In genomic region chr2:121490734-121491133, GRCh38 we compare ENCODE assay signal across 1 cellular context.
TF ChIP-seq lines count a peak whose summit lies in the region.

No MANE protein-coding gene starts in this region.

TF ChIP-seq in IMR-90, 13 proteins besides CTCF, POLR2A, EP300 and RAD21:
- TF ChIP-seq RCOR1 (IDR thresholded peaks at IDR 0.05; ENCODE audit: insufficient replicate concordance, low read length) = no peak
- TF ChIP-seq CHD1 (IDR thresholded peaks at IDR 0.05; ENCODE audit: low read depth, low read length) = no peak
- no peak for TF ChIP-seq MAFK (IDR thresholded peaks at IDR 0.05; ENCODE audit: low read depth, low read length)
- no peak for TF ChIP-seq SMC3 (IDR thresholded peaks at IDR 0.05; ENCODE audit: low read depth, low read length)
- no peak for TF ChIP-seq RFX5 (IDR thresholded peaks at IDR 0.05; ENCODE audit: low read depth, low read length)
- TF ChIP-seq MAZ (IDR thresholded peaks at IDR 0.05; ENCODE audit: borderline replicate concordance, low read depth, low read length) = no peak
- no peak for TF ChIP-seq NFE2L2 (IDR thresholded peaks at IDR 0.05; ENCODE audit: low read depth, low read length)
- TF ChIP-seq ELK1 (IDR thresholded peaks at IDR 0.05; ENCODE audit: borderline replicate concordance, low read depth, low read length) = no peak
- TF ChIP-seq BHLHE40 (IDR thresholded peaks at IDR 0.05; ENCODE audit: low read depth, low read length) = no peak
- TF ChIP-seq MXI1 (IDR thresholded peaks at IDR 0.05; ENCODE audit: borderline replicate concordance, low read depth, low read length) = no peak
- TF ChIP-seq CEBPB (IDR thresholded peaks at IDR 0.05; ENCODE audit: low read depth, low read length) = no peak
- no peak for TF ChIP-seq USF2 (IDR thresholded peaks at IDR 0.05; ENCODE audit: low read depth, low read length)
- TF ChIP-seq FOS (IDR thresholded peaks at IDR 0.05; ENCODE audit: low read depth, low read length) = no peak
TF ChIP-seq in IMR-90: peak in this region for 0.
